ENCODE assay signal across 22 cellular contexts in genomic region chr15:70334286-70334685, GRCh38.
DNase-seq lines count a peak whose midpoint lies in the region; ATAC-seq, FAIRE-seq and TF ChIP-seq lines count a peak whose summit lies in the region.
"Had no signal": no experiment of that assay in that cellular context is flagged by ENCODE, and none has a peak within 500 bp of the region (broad histone marks: within the 10 kb centered on the region; RNA-seq: fewer than 3 reads in every experiment).

No MANE protein-coding gene starts in this region.

- no peak overlapping the region for H3K27ac ChIP-seq in A549
- no peak overlapping the region for H3K27ac ChIP-seq in kidney (ENCODE audit: low read depth in 2 of 2, low read length in 2 of 2)
- H3K27ac ChIP-seq: 22Rv1, BLaER1 had no signal

- H3K36me3 ChIP-seq in kidney (ENCODE audit: control insufficient read depth in 1 of 2, insufficient read depth in 2 of 2, low read length in 2 of 2): no peaks in the 10 kb centered on the region
- H3K36me3 ChIP-seq: BE2C, BLaER1 had no signal

- no peak for TF ChIP-seq RAD21 in A549 (conservative IDR thresholded peaks at IDR 0.05 in 1 of 2, IDR thresholded peaks at IDR 0.05 in 1 of 2)

- H3K9me3 ChIP-seq in A549 (peaks cover 44% of the 10 kb centered on the region), kidney (ENCODE audit: control insufficient read depth in 1 of 2, low read length in 2 of 2) (peaks cover 0 to 6% of the 10 kb centered on the region in 2 donors)

- DNase-seq in A549 (ENCODE audit: low read depth in 1 of 2, low spot score in 1 of 2): no peak
- DNase-seq in OCI-M1 (lab: John Stamatoyannopoulos, UW): peak; percentile 21
- no peak for DNase-seq in kidney
- DNase-seq in cerebellar nuclear complex (lab: John Stamatoyannopoulos, UW): no peak
- DNase-seq: ACHN; BE2C; C1 segment of cervical spinal cord; Caco-2; Calu3; CD4-positive, alpha-beta memory T cell; CD4-positive, CD25-positive, alpha-beta regulatory T cell; CD8-positive, alpha-beta memory T cell; DMS79 treated with DMSO at 0.1 percent for 48 hours; GF-D8 had no signal

- TF ChIP-seq EP300 in A549 (IDR thresholded peaks at IDR 0.05): no peak

- intact Hi-C loops in kidney (cut with DNase I): no loop called here

- ATAC-seq in A549 (no peak), HG03354 (IDR thresholded peaks at IDR 0.05; ENCODE audit: poor library complexity, severe bottlenecking, unreplicated experiment) (no peak), HG03039 (IDR thresholded peaks at IDR 0.05; ENCODE audit: unreplicated experiment) (no peak)

- no peak overlapping the region for H3K9ac ChIP-seq in kidney (ENCODE audit: low read length in 2 of 2)
- H3K9ac ChIP-seq: BLaER1 had no signal

- no peak overlapping the region for H3K4me3 ChIP-seq in A549
- H3K4me3 ChIP-seq in kidney (ENCODE audit: low read length in 2 of 2): no peak overlapping the region
- H3K4me3 ChIP-seq: BLaER1 had no signal

- FAIRE-seq in A549 (lab: Jason Lieb, UNC) (peak; percentile 49), kidney (lab: Jason Lieb, UNC) (peak; percentile 35)
- FAIRE-seq: D721Med, G401.6, GM12891, GM19239 had no signal

- TF ChIP-seq CTCF in A549 (IDR thresholded peaks at IDR 0.05) (no peak), kidney (IDR thresholded peaks at IDR 0.05; ENCODE audit: borderline replicate concordance, extremely low read depth, insufficient read depth) (no peak)

- no peak for TF ChIP-seq POLR2A in A549 (IDR thresholded peaks at IDR 0.05; ENCODE audit: low read length)

- H3K4me1 ChIP-seq in A549 (no peaks in the 10 kb centered on the region), kidney (ENCODE audit: control insufficient read depth in 1 of 2, insufficient read depth in 1 of 2, low read depth in 1 of 2, low read length in 2 of 2) (no peaks in the 10 kb centered on the region)
- H3K4me1 ChIP-seq: Caco-2 had no signal

- 45% methylated on average over 5 of the region's 5 CpGs for WGBS in A549 (ENCODE audit: missing lambda C conversion rate)

- POLR2A ChIA-PET in A549 (lab: Yijun Ruan, JAX): no interaction called here

- no peak overlapping the region for H3K4me2 ChIP-seq in A549
- H3K4me2 ChIP-seq: BLaER1 had no signal

- CTCF ChIA-PET in A549 (lab: Yijun Ruan, JAX): interaction anchor here (0.6 to 1.4 kb wide), 2 partner anchors 21 to 68 kb away, joined by 4 read pairs; no protein-coding TSS in a partner anchor

TF ChIP-seq in A549, 52 proteins besides CTCF, POLR2A, EP300 and RAD21:
- no peak for TF ChIP-seq FOSB (CRISPR knock-in tag; IDR thresholded peaks at IDR 0.05)
- no peak for TF ChIP-seq KDM5A (IDR thresholded peaks at IDR 0.05)
- TF ChIP-seq KDM1A (IDR thresholded peaks at IDR 0.05; ENCODE audit: low read depth): no peak
- TF ChIP-seq RNF2 (IDR thresholded peaks at IDR 0.05; ENCODE audit: borderline replicate concordance, low read depth): no peak
- no peak for TF ChIP-seq ATOH8 (CRISPR knock-in tag; IDR thresholded peaks at IDR 0.05; ENCODE audit: low read depth)
- TF ChIP-seq ELK1 (IDR thresholded peaks at IDR 0.05; ENCODE audit: low read depth, low read length): no peak
- no peak for TF ChIP-seq HOXB5 (CRISPR knock-in tag; IDR thresholded peaks at IDR 0.05)
- no peak for TF ChIP-seq CHD2 (IDR thresholded peaks at IDR 0.05; ENCODE audit: low read length, partially characterized antibody)
- TF ChIP-seq CHD4 (IDR thresholded peaks at IDR 0.05; ENCODE audit: borderline replicate concordance): no peak
- no peak for TF ChIP-seq CBX8 (IDR thresholded peaks at IDR 0.05)
- TF ChIP-seq MAFK (IDR thresholded peaks at IDR 0.05; ENCODE audit: partially characterized antibody): no peak
TF ChIP-seq in A549: peak in this region for 0.
